Comparison of ENCODE assay signal across 12 cellular contexts in the genomic region with DNA sequence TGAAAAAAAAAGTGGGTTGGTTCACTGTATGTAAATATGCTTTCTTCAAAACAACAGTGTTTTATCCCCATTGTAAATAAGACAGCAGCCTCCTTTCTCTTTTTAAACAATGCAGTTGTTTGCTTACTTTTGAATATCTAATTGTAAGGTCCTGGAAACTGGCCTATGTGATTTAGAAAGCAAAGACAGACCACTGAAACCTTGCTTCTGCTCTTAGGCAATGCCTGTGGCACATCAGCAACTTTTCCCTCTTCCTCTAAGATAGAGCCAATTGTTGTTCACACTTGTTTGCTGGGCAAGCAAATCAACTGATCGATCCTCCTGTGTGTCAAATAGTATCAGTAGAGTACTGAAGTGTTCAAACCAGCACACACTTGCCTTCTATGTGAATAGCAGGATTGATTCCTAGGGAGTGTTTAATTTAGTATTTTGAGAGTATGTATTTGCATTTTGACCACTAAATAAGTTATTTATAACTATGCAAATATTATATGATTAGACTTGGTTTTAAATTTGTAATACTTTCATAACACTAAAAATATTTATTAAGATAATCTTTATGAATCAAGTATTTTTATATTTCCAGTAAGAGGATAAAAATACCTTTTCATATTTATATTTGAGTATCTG. TPM values are rescaled to one million over a fixed set of nuclear protein-coding genes. Genes with fewer than 3 reads are reported as not detected.
A peak's percentile ranks its signal among the peaks of the same experiment; 100 is the strongest.
DNase-seq lines count a peak whose midpoint lies in the region; ATAC-seq, FAIRE-seq and TF ChIP-seq lines count a peak whose summit lies in the region.
"Had no signal": no experiment of that assay in that cellular context is flagged by ENCODE, and none has a peak within 500 bp of the region (broad histone marks: within the 10 kb centered on the region; RNA-seq: fewer than 3 reads in every experiment).

No MANE protein-coding gene starts in this region.

- H3K27me3 ChIP-seq in heart left ventricle (peaks cover 0 to 5% (median 0%) of the 10 kb centered on the region in 9 donors), gastroesophageal sphincter (no peaks in the 10 kb centered on the region)
- H3K27me3 ChIP-seq: right lobe of liver had no signal

- H3K4me1 ChIP-seq in heart left ventricle, result no peaks in the 10 kb centered on the region
- no peaks in the 10 kb centered on the region for H3K4me1 ChIP-seq in gastroesophageal sphincter
- H3K4me1 ChIP-seq: right lobe of liver had no signal

- 56 to 73% (median 65%) methylated on average over 1 of the region's 1 CpG for WGBS in heart left ventricle, 4 donors
- 89% methylated on average over 1 of the region's 1 CpG; no CpG with 5 or more reads in 1 of the 2 donors for WGBS in gastroesophageal sphincter (ENCODE audit: low coverage in 1 of 2), 2 donors

- TF ChIP-seq POLR2A in heart left ventricle (IDR thresholded peaks at IDR 0.05), result no peak
- TF ChIP-seq POLR2A in gastroesophageal sphincter (IDR thresholded peaks at IDR 0.05), result no peak

- H3K36me3 ChIP-seq in heart left ventricle (no peaks in the 10 kb centered on the region), gastroesophageal sphincter (no peaks in the 10 kb centered on the region)
- H3K36me3 ChIP-seq: right lobe of liver had no signal

- H3K9me3 ChIP-seq in heart left ventricle, result no peaks in the 10 kb centered on the region
- no peaks in the 10 kb centered on the region for H3K9me3 ChIP-seq in gastroesophageal sphincter
- H3K9me3 ChIP-seq: right lobe of liver had no signal

- no peak for TF ChIP-seq CTCF in GM20000 (IDR thresholded peaks at IDR 0.05; ENCODE audit: extremely low read depth, missing control alignments)
- no peak for TF ChIP-seq CTCF in heart left ventricle (IDR thresholded peaks at IDR 0.05)
- no peak for TF ChIP-seq CTCF in gastroesophageal sphincter (IDR thresholded peaks at IDR 0.05)

- intact Hi-C loops in heart left ventricle (cut with DNase I), result no loop called here

- H3K4me3 ChIP-seq in heart left ventricle (no peak overlapping the region), gastroesophageal sphincter (no peak overlapping the region)
- H3K4me3 ChIP-seq: right lobe of liver had no signal

- DNase-seq in GM18507 (ENCODE audit: extremely low spot score, insufficient read length, low read depth) (no peak), MV-4-11 (lab: John Stamatoyannopoulos, UW) (peak; percentile 27), GM20000 (ENCODE audit: low spot score) (no peak), heart left ventricle (no peak)
- DNase-seq: activated CD4-positive, alpha-beta T cell treated with anti-CD3 and anti-CD28 coated beads, Interleukin-2, amount 50 U/mL, for 48 hours; left cardiac atrium; NCI-H524 treated with DMSO at 0.1 percent for 48 hours; right lobe of liver had no signal

- FAIRE-seq in GM18507 (lab: Jason Lieb, UNC), result peak; percentile 82

- TF ChIP-seq EP300 in gastroesophageal sphincter (IDR thresholded peaks at IDR 0.05), result no peak

- H3K27ac ChIP-seq in heart left ventricle, result no peak overlapping the region
- no peak overlapping the region for H3K27ac ChIP-seq in gastroesophageal sphincter
- H3K27ac ChIP-seq: right lobe of liver had no signal

- ATAC-seq in GM19467 (IDR thresholded peaks at IDR 0.05; ENCODE audit: unreplicated experiment) (peak; percentile 86), HG02885 (IDR thresholded peaks at IDR 0.05; ENCODE audit: poor library complexity, unreplicated experiment) (peak; percentile 74), GM21737 (IDR thresholded peaks at IDR 0.05; ENCODE audit: unreplicated experiment) (no peak), heart left ventricle (no peak), gastroesophageal sphincter (no peak)
- ATAC-seq: left cardiac atrium had no signal

RNA-seq across cellular contexts. Expression of a gene that starts 55.4 kb away (rescaled TPM):
- under 1 TPM; 0.16 to 0.58 (median 0.29) TPM for total RNA-seq in heart left ventricle
- under 1 TPM in 1 of 2 donors, not detected in 1; 0.18 TPM for polyA plus RNA-seq in heart left ventricle
- total RNA-seq in gastroesophageal sphincter, result 10 to 100 TPM in 3 of 4 donors, 1 to 10 TPM in 1; 3.2 to 39.5 (median 16.0) TPM
- total RNA-seq: right lobe of liver had no signal

Comparison
In these comparisons a context has a peak if more than half of its experiments do, and no peak if none do; other contexts are left out.
1. ATAC-seq: peak in GM19467 (single experiment) and HG02885 (single experiment); none in GM21737 (single experiment), heart left ventricle (0 of 4) and gastroesophageal sphincter (single experiment).